ENCODE assay signal across 23 cellular contexts in genomic region chr2:149170911-149171310, GRCh38.
DNase-seq lines count a peak whose midpoint lies in the region; ATAC-seq and TF ChIP-seq lines count a peak whose summit lies in the region.
"Had no signal": no experiment of that assay in that cellular context is flagged by ENCODE, and none has a peak within 500 bp of the region (broad histone marks: within the 10 kb centered on the region; RNA-seq: fewer than 3 reads in every experiment).

No MANE protein-coding gene starts in this region.

- H3K79me2 ChIP-seq in PC-9 (ENCODE audit: low read depth), result 0 out of 2 replicates have a peak, but pooled peaks cover 5% of the 10 kb centered on the region
- H3K79me2 ChIP-seq in neural cell (replicated peaks; ENCODE audit: insufficient read depth, low read length), result no peaks in the 10 kb centered on the region
- H3K79me2 ChIP-seq in smooth muscle cell (ENCODE audit: low read depth), result no peaks in the 10 kb centered on the region

- H3K4me1 Mint-ChIP-seq in brain (peaks cover 30% of the 10 kb centered on the region), osteocyte (ENCODE audit: unreplicated experiment) (no peaks in the 10 kb centered on the region)

- CTCF ChIA-PET in PC-9 (lab: Charles Lee), result interaction anchor here (0.7 kb wide), 1 partner anchor 1252 kb away, joined by 3 read pairs; no protein-coding TSS in a partner anchor

- no peak for TF ChIP-seq POLR2A in erythroblast (IDR thresholded peaks at IDR 0.05; ENCODE audit: low read length)

- H3K27ac Mint-ChIP-seq in brain (peak overlapping the region in 3 of 5 experiments; percentile 69 to 92 (median 89)), osteocyte (ENCODE audit: unreplicated experiment) (no peak overlapping the region)
- H3K27ac Mint-ChIP-seq: GM23338 had no signal

- H3K36me3 Mint-ChIP-seq in brain, result no peaks in the 10 kb centered on the region
- H3K36me3 Mint-ChIP-seq in osteocyte (ENCODE audit: unreplicated experiment), result no peaks in the 10 kb centered on the region

- H3K27ac ChIP-seq in PC-9 (peak overlapping the region; percentile 85; the same call in 1 of the 2 replicates), neural cell (ENCODE audit: low read length) (peak overlapping the region; percentile 83), smooth muscle cell (ENCODE audit: low read depth) (peak overlapping the region; percentile 82)
- H3K27ac ChIP-seq: HL-60, SJSA1 had no signal

- DNase-seq in PC-9 (no peak), smooth muscle cell (lab: John Stamatoyannopoulos, UW; ENCODE audit: unreplicated experiment) (no peak), ureter (ENCODE audit: low spot score) (no peak), osteocyte (ENCODE audit: extremely low spot score, unreplicated experiment) (no peak), erythroblast (lab: John Stamatoyannopoulos, UW) (no peak)
- DNase-seq: BE2C, DMS79 treated with DMSO at 0.1 percent for 48 hours, KBM-7, MM.1S, NCI-H1092, NCI-H1436, NCI-H2029, NCI-H2227 treated with DMSO at 0.1 percent for 48 hours, OCI-M1 had no signal

- BruUV-seq in PC-9 (replicated peaks; lab: Mats Ljungman, UMichigan), result no TSS peak

- H3K9me3 ChIP-seq in PC-9 (ENCODE audit: insufficient read depth, low read depth), result no peaks in the 10 kb centered on the region
- no peaks in the 10 kb centered on the region for H3K9me3 ChIP-seq in neural cell (ENCODE audit: low read length)
- H3K9me3 ChIP-seq in smooth muscle cell (replicated peaks; ENCODE audit: low read depth), result no peaks in the 10 kb centered on the region
- H3K9me3 ChIP-seq: BE2C, HAP-1 had no signal

- H4K20me1 ChIP-seq in PC-9 (ENCODE audit: insufficient read depth), result no peaks in the 10 kb centered on the region
- H4K20me1 ChIP-seq in neural cell (ENCODE audit: insufficient read depth), result no peaks in the 10 kb centered on the region
- no peaks in the 10 kb centered on the region for H4K20me1 ChIP-seq in smooth muscle cell (ENCODE audit: low read depth)

- no peak for TF ChIP-seq RAD21 in neural cell (conservative IDR thresholded peaks at IDR 0.05)

- H3K4me3 Mint-ChIP-seq in brain (no peak overlapping the region), osteocyte (ENCODE audit: unreplicated experiment) (no peak overlapping the region)
- H3K4me3 Mint-ChIP-seq: GM23338 had no signal

- 75% methylated on average over 3 of the region's 3 CpGs for WGBS in smooth muscle cell (ENCODE audit: low lambda C conversion rate)

- H2AFZ ChIP-seq in PC-9, result no peak overlapping the region
- H2AFZ ChIP-seq in neural cell (ENCODE audit: low read depth, low read length), result peak overlapping the region; percentile 16
- no peak overlapping the region for H2AFZ ChIP-seq in smooth muscle cell (ENCODE audit: low read depth)
- H2AFZ ChIP-seq: GM23338 had no signal

- TF ChIP-seq CTCF in PC-9 (conservative IDR thresholded peaks at IDR 0.05), result no peak
- no peak for TF ChIP-seq CTCF in brain (conservative IDR thresholded peaks at IDR 0.05)
- TF ChIP-seq CTCF in neural cell (IDR thresholded peaks at IDR 0.05; ENCODE audit: poor library complexity, severe bottlenecking), result no peak
- no peak for TF ChIP-seq CTCF in smooth muscle cell (IDR thresholded peaks at IDR 0.05; ENCODE audit: borderline replicate concordance, insufficient read depth, poor library complexity, severe bottlenecking)
- TF ChIP-seq CTCF in osteocyte (IDR thresholded peaks at IDR 0.05), result no peak

- H3K9ac ChIP-seq in neural cell (ENCODE audit: low read length) (peak overlapping the region; percentile 39), smooth muscle cell (ENCODE audit: low read depth) (no peak overlapping the region)

- no peak overlapping the region for H3K4me3 ChIP-seq in PC-9
- no peak overlapping the region for H3K4me3 ChIP-seq in neural cell (ENCODE audit: low read length)
- H3K4me3 ChIP-seq in smooth muscle cell, result no peak overlapping the region
- H3K4me3 ChIP-seq: GM23338, HAP-1, SJSA1 had no signal

- no peak for TF ChIP-seq EP300 in neural cell (conservative IDR thresholded peaks at IDR 0.05; ENCODE audit: poor library complexity, severe bottlenecking)

- POLR2A ChIA-PET in PC-9 (lab: Charles Lee; ENCODE audit: unreplicated experiment), result no interaction called here

- peaks cover 0 to 8% (median 3%) of the 10 kb centered on the region in 5 experiments for H3K9me3 Mint-ChIP-seq in brain
- no peaks in the 10 kb centered on the region for H3K9me3 Mint-ChIP-seq in osteocyte (ENCODE audit: unreplicated experiment)
- H3K9me3 Mint-ChIP-seq: GM23338 had no signal

- H3K9me2 ChIP-seq in PC-9 (ENCODE audit: insufficient read depth), result no peaks in the 10 kb centered on the region
- no peaks in the 10 kb centered on the region for H3K9me2 ChIP-seq in neural cell (ENCODE audit: insufficient read depth, low read length)

- H3K27me3 ChIP-seq in PC-9 (ENCODE audit: insufficient read depth, low read depth) (no peaks in the 10 kb centered on the region), neural cell (ENCODE audit: insufficient read depth, low read depth, low read length) (no peaks in the 10 kb centered on the region), smooth muscle cell (ENCODE audit: low read depth) (no peaks in the 10 kb centered on the region)
- H3K27me3 ChIP-seq: BE2C, SJSA1 had no signal

- H3K36me3 ChIP-seq in PC-9 (ENCODE audit: low read depth) (0 out of 2 replicates have a peak, but pooled peaks cover 5% of the 10 kb centered on the region), neural cell (ENCODE audit: insufficient read depth, low read length) (no peaks in the 10 kb centered on the region), smooth muscle cell (ENCODE audit: low read depth) (no peaks in the 10 kb centered on the region)
- H3K36me3 ChIP-seq: BE2C, HAP-1 had no signal

- intact Hi-C loops in PC-9 (cut with micrococcal nuclease; ENCODE audit: unreplicated experiment), result no loop called here

- peaks cover 44% of the 10 kb centered on the region for H3K4me1 ChIP-seq in PC-9 (replicated peaks; ENCODE audit: insufficient read depth)
- H3K4me1 ChIP-seq in smooth muscle cell (ENCODE audit: low read depth), result peaks cover 11% of the 10 kb centered on the region
- H3K4me1 ChIP-seq: BE2C, HAP-1 had no signal

- peaks cover 5% of the 10 kb centered on the region for H3K27me3 Mint-ChIP-seq in brain
- H3K27me3 Mint-ChIP-seq in osteocyte (ENCODE audit: unreplicated experiment), result no peaks in the 10 kb centered on the region

- ATAC-seq in GM18867 (IDR thresholded peaks at IDR 0.05; ENCODE audit: unreplicated experiment), result no peak
- ATAC-seq: GM23338, HepG2, Right ventricle myocardium inferior had no signal

- H3F3A ChIP-seq in PC-9 (ENCODE audit: insufficient read depth, low read depth), result peaks cover 20% of the 10 kb centered on the region
- no peaks in the 10 kb centered on the region for H3F3A ChIP-seq in neural cell (ENCODE audit: insufficient read depth, low read length, poor library complexity, severe bottlenecking)
- no peaks in the 10 kb centered on the region for H3F3A ChIP-seq in smooth muscle cell (ENCODE audit: low read depth)

- H3K4me2 ChIP-seq in PC-9 (no peak overlapping the region), neural cell (ENCODE audit: low read length) (no peak overlapping the region), smooth muscle cell (no peak overlapping the region)
- H3K4me2 ChIP-seq: GM23338 had no signal

TF ChIP-seq in neural cell, 6 proteins besides CTCF, POLR2A, EP300 and RAD21:
- TF ChIP-seq MXI1 (conservative IDR thresholded peaks at IDR 0.05; ENCODE audit: poor library complexity, severe bottlenecking) (no peak), TAF1 (IDR thresholded peaks at IDR 0.05; ENCODE audit: low read depth) (no peak), SMC3 (conservative IDR thresholded peaks at IDR 0.05; ENCODE audit: poor library complexity) (no peak), POLR2AphosphoS5 (IDR thresholded peaks at IDR 0.05) (no peak), EZH2 (IDR thresholded peaks at IDR 0.05; ENCODE audit: borderline replicate concordance, insufficient read depth, low read length, poor library complexity, severe bottlenecking) (no peak), REST (IDR thresholded peaks at IDR 0.05; ENCODE audit: borderline replicate concordance) (no peak)
